ENCODE assay signal across 22 cellular contexts in the genomic region with DNA sequence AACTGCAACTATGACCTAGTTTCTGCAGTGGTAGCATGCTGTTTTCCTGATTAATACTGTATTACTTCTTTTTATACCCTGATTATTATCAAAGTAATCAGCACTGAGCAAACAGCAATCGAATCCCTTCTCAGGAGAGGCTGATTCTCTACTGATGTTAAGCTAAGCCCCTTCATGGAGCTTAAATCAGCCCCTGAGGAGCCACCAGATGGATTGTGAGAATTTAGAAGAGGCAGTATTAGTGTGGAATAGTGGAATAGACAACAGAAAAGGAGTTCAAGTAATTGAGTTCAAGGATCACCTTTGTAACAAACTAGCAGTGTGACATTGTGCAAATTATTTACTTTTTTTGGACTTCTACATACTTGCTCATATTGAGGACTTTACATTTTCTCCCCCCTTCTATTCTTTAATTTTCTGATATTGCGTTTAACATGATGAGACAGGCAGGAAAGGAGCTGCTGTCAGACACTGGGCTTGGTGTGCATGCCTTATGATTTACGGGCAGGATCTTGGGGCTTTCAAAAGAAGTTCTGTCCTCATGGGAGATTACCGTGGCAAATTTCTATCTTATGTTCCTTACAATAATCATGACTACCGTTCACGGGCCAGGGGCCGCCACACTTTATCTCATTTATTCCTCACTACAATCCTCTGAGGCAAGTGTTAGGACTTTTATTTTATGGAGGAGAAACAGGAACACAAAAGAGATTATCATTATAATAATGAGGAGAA.
"Had no signal": no experiment of that assay in that cellular context is flagged by ENCODE, and none has a peak within 500 bp of the region (broad histone marks: within the 10 kb centered on the region; RNA-seq: fewer than 3 reads in every experiment).

No MANE protein-coding gene starts in this region.

- H3K4me3 Mint-ChIP-seq: activated CD8-positive, alpha-beta T cell treated with anti-CD3 and anti-CD28 coated beads, Interleukin-2, amount 10 ng/mL, durations not matched to agents 7 days and 5 days; activated naive CD4-positive, alpha-beta T cell treated with anti-CD3 and anti-CD28 coated beads, Interleukin-2, amount 50 U/mL, for 24 hours; activated T-helper 1 cell treated with anti-CD3 and anti-CD28 coated beads, Interleukin-12 subunit alpha, Interleukin-12 subunit beta, Interleukin-2, Interleukin-4 antibody, amounts not matched to agents 30 ng/mL and 10 ng/mL and 1 ng/mL, durations not matched to agents 14 hours and 24 hours and 36 hours; brain; dendritic cell treated with granulocyte-macrophage colony-stimulating factor and Interleukin-4, amounts not matched to agents 40 ng/mL and 50 ng/mL, for 4 days; naive thymus-derived CD4-positive, alpha-beta T cell; T-cell; T-helper 2 cell treated with Interferon-gamma antibody and Interleukin-4, amounts not matched to agents 5 μg/mL and 100 μg/mL, for 36 hours had no signal

- H3K27ac Mint-ChIP-seq: activated CD8-positive, alpha-beta T cell treated with anti-CD3 and anti-CD28 coated beads, Interleukin-2, amount 10 ng/mL, durations not matched to agents 7 days and 5 days; activated naive CD4-positive, alpha-beta T cell treated with anti-CD3 and anti-CD28 coated beads, Interleukin-2, amount 50 U/mL, for 24 hours; activated T-helper 1 cell treated with anti-CD3 and anti-CD28 coated beads, Interleukin-12 subunit alpha, Interleukin-12 subunit beta, Interleukin-2, Interleukin-4 antibody, amounts not matched to agents 30 ng/mL and 10 ng/mL and 1 ng/mL, durations not matched to agents 14 hours and 24 hours and 36 hours; dendritic cell treated with granulocyte-macrophage colony-stimulating factor and Interleukin-4, amounts not matched to agents 40 ng/mL and 50 ng/mL, for 4 days; naive thymus-derived CD4-positive, alpha-beta T cell; T-cell; T-helper 2 cell treated with Interferon-gamma antibody and Interleukin-4, amounts not matched to agents 5 μg/mL and 100 μg/mL, for 36 hours had no signal

- H3K4me3 ChIP-seq: lung, psoas muscle, right atrium auricular region, stomach, upper lobe of left lung had no signal

- DNase-seq: activated CD4-positive, alpha-beta T cell treated with anti-CD3 and anti-CD28 coated beads, Interleukin-2, amount 50 U/mL, for 1 hour; activated CD4-positive, CD25-positive, alpha-beta regulatory T cell treated with anti-CD3 and anti-CD28 coated beads, Interleukin-2, amount 50 U/mL, for 72 hours; activated CD8-positive, alpha-beta T cell treated with anti-CD3 and anti-CD28 coated beads, Interleukin-2, amount 10 ng/mL, durations not matched to agents 7 days and 5 days; activated gamma-delta T cell; aorta; effector CD4-positive, alpha-beta T cell; kidney; naive thymus-derived CD4-positive, alpha-beta T cell; psoas muscle; stimulated activated CD4-positive, alpha-beta T cell treated with anti-CD3 and anti-CD28 coated beads, Interleukin-1b, Interleukin-23, amount 100 ng/mL, for 48 hours; stomach; T-cell had no signal

- H3K27me3 Mint-ChIP-seq: activated naive CD4-positive, alpha-beta T cell treated with anti-CD3 and anti-CD28 coated beads, Interleukin-2, amount 50 U/mL, for 24 hours; brain; dendritic cell treated with granulocyte-macrophage colony-stimulating factor and Interleukin-4, amounts not matched to agents 40 ng/mL and 50 ng/mL, for 4 days; T-cell had no signal

- H3K27ac ChIP-seq: foreskin keratinocyte, psoas muscle, right atrium auricular region, upper lobe of left lung, VCaP had no signal

- H3K36me3 Mint-ChIP-seq: activated naive CD4-positive, alpha-beta T cell treated with anti-CD3 and anti-CD28 coated beads, Interleukin-2, amount 50 U/mL, for 24 hours; brain; naive thymus-derived CD4-positive, alpha-beta T cell; T-cell had no signal

- H3K9me3 Mint-ChIP-seq: activated naive CD4-positive, alpha-beta T cell treated with anti-CD3 and anti-CD28 coated beads, Interleukin-2, amount 50 U/mL, for 24 hours; activated T-helper 1 cell treated with anti-CD3 and anti-CD28 coated beads, Interleukin-12 subunit alpha, Interleukin-12 subunit beta, Interleukin-2, Interleukin-4 antibody, amounts not matched to agents 30 ng/mL and 10 ng/mL and 1 ng/mL, durations not matched to agents 14 hours and 24 hours and 36 hours; dendritic cell treated with granulocyte-macrophage colony-stimulating factor and Interleukin-4, amounts not matched to agents 40 ng/mL and 50 ng/mL, for 4 days; T-cell; T-helper 2 cell treated with Interferon-gamma antibody and Interleukin-4, amounts not matched to agents 5 μg/mL and 100 μg/mL, for 36 hours had no signal

- H3K9me3 ChIP-seq: psoas muscle, right atrium auricular region, stomach, upper lobe of left lung had no signal

- H3K4me1 ChIP-seq: foreskin keratinocyte, psoas muscle, right atrium auricular region had no signal

- H3K27me3 ChIP-seq: right atrium auricular region, stomach, upper lobe of left lung had no signal

- H3K36me3 ChIP-seq: right atrium auricular region, stomach, upper lobe of left lung had no signal

- H3K4me1 Mint-ChIP-seq: activated naive CD4-positive, alpha-beta T cell treated with anti-CD3 and anti-CD28 coated beads, Interleukin-2, amount 50 U/mL, for 24 hours; naive thymus-derived CD4-positive, alpha-beta T cell; T-cell had no signal
